Comparison of ENCODE assay signal across 11 cellular contexts in the genomic region with DNA sequence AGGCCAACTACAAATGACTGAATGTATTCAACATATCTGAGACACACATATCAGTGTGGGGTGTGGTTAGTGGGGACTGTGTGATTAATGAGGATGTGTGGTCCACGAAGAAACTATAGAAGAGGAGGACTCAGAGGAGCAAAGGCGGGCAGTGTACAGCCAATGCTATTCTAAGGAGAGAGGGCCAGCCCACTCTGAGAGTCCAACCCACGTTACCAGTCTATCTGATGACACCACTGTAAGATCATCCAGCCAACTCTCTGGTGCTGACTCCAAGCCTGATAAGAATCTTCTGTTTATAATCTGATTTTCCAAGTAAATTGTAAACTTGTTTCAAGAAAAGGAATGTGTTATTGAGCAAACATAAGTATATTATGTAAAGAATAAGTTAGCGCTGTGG. TPM values are rescaled to one million over a fixed set of nuclear protein-coding genes. Genes with fewer than 3 reads are reported as not detected.
A peak's percentile ranks its signal among the peaks of the same experiment; 100 is the strongest.
DNase-seq lines count a peak whose midpoint lies in the region; ATAC-seq and TF ChIP-seq lines count a peak whose summit lies in the region.
"Had no signal": no experiment of that assay in that cellular context is flagged by ENCODE, and none has a peak within 500 bp of the region (broad histone marks: within the 10 kb centered on the region; RNA-seq: fewer than 3 reads in every experiment).

No MANE protein-coding gene starts in this region.

- H3F3A ChIP-seq in smooth muscle cell (ENCODE audit: low read depth), result peaks cover 7% of the 10 kb centered on the region

- H3K4me1 Mint-ChIP-seq in activated CD4-positive, alpha-beta memory T cell treated with anti-CD3 and anti-CD28 coated beads for 36 hours (ENCODE audit: low read depth), result peaks cover 19% of the 10 kb centered on the region

- H3K9ac ChIP-seq in IMR-90 (ENCODE audit: low read depth, low read length) (no peak overlapping the region), smooth muscle cell (ENCODE audit: low read depth) (no peak overlapping the region)

- H3K79me1 ChIP-seq in IMR-90 (ENCODE audit: low read depth in 1 of 2, low read length in 2 of 2), result no peaks in the 10 kb centered on the region

- H3K23ac ChIP-seq in IMR-90 (ENCODE audit: low read depth, low read length), result no peak overlapping the region

- H2AFZ ChIP-seq in IMR-90 (replicated peaks; ENCODE audit: low read length, poor library complexity) (no peak overlapping the region), smooth muscle cell (ENCODE audit: low read depth) (no peak overlapping the region)

- WGBS in IMR-90 (ENCODE audit: extremely low coverage in 2 of 2, insufficient read length in 1 of 2), 2 experiments, result no CpG with 5 or more reads among the region's 4 CpGs
- 48% methylated on average over 4 of the region's 4 CpGs for WGBS in smooth muscle cell (ENCODE audit: low lambda C conversion rate)

- TF ChIP-seq CTCF in IMR-90 (conservative IDR thresholded peaks at IDR 0.05; ENCODE audit: low read depth, low read length) (no peak), fibroblast of the aortic adventitia (IDR thresholded peaks at IDR 0.05; ENCODE audit: insufficient read depth, low read length) (no peak), smooth muscle cell (IDR thresholded peaks at IDR 0.05; ENCODE audit: borderline replicate concordance, insufficient read depth, poor library complexity, severe bottlenecking) (no peak)

- POLR2A ChIA-PET in IMR-90 (lab: Charles Lee; ENCODE audit: unreplicated experiment), result no interaction called here
- POLR2A ChIA-PET in activated CD4-positive, alpha-beta memory T cell treated with anti-CD3 and anti-CD28 coated beads for 36 hours (lab: Charles Lee), result no interaction called here

- no peak overlapping the region for H2BK20ac ChIP-seq in IMR-90 (ENCODE audit: low read depth, low read length)

- no peak overlapping the region for H2BK5ac ChIP-seq in IMR-90 (ENCODE audit: low read depth, low read length, poor library complexity, severe bottlenecking)

- no peak overlapping the region for H2BK15ac ChIP-seq in IMR-90 (ENCODE audit: low read depth, low read length)

- H3K9me3 Mint-ChIP-seq in activated CD4-positive, alpha-beta memory T cell treated with anti-CD3 and anti-CD28 coated beads for 36 hours, result no peaks in the 10 kb centered on the region
- H3K9me3 Mint-ChIP-seq: activated CD4-positive, alpha-beta T cell treated with anti-CD3 and anti-CD28 coated beads, Interleukin-2, amount 10 ng/mL, durations not matched to agents 7 days and 5 days; brain had no signal

- H4K91ac ChIP-seq in IMR-90 (ENCODE audit: insufficient read depth, low read depth, low read length), result no peak overlapping the region

- in situ Hi-C loops in Caki2 (cut with HindIII; ENCODE audit: low pct_unique_long_range_greater_than_20kb, low sequenced_read_pairs), result no loop called here
- in situ Hi-C loops in IMR-90 (cut with MboI; ENCODE audit: low sequenced_read_pairs), result loop anchor here (5.0 to 25.0 kb wide), 3 partner anchors 199 to 669 kb away; no protein-coding TSS in a partner anchor

- H2AK5ac ChIP-seq in IMR-90 (ENCODE audit: low read depth, low read length), result no peak overlapping the region

- no peak overlapping the region for H3K14ac ChIP-seq in IMR-90 (replicated peaks; ENCODE audit: low read depth, low read length)

- H4K20me1 ChIP-seq in IMR-90 (ENCODE audit: insufficient read depth, low read length) (no peaks in the 10 kb centered on the region), smooth muscle cell (ENCODE audit: low read depth) (no peaks in the 10 kb centered on the region)

- H3K4ac ChIP-seq in IMR-90 (ENCODE audit: low read depth, low read length), result no peak overlapping the region

- H3K9me1 ChIP-seq in IMR-90 (ENCODE audit: insufficient read depth, low read length), result no peaks in the 10 kb centered on the region

- H3K4me2 ChIP-seq in IMR-90 (ENCODE audit: low read depth, low read length) (no peak overlapping the region), smooth muscle cell (no peak overlapping the region)

- no peak overlapping the region for H2AK9ac ChIP-seq in IMR-90 (replicated peaks; ENCODE audit: low read depth, low read length, poor library complexity)

- H3K36me3 Mint-ChIP-seq in activated CD4-positive, alpha-beta memory T cell treated with anti-CD3 and anti-CD28 coated beads for 36 hours, result no peaks in the 10 kb centered on the region

- H3K4me3 ChIP-seq in IMR-90 (ENCODE audit: insufficient read depth, low read depth, low read length) (no peak overlapping the region), fibroblast of the aortic adventitia (ENCODE audit: low read depth, low read length) (no peak overlapping the region), smooth muscle cell (no peak overlapping the region)
- H3K4me3 ChIP-seq: heart right ventricle had no signal

- H3K27ac ChIP-seq in IMR-90 (ENCODE audit: insufficient read depth, low read length), result no peak overlapping the region
- no peak overlapping the region for H3K27ac ChIP-seq in smooth muscle cell (ENCODE audit: low read depth)

- no peak overlapping the region for H3K4me3 Mint-ChIP-seq in activated CD4-positive, alpha-beta memory T cell treated with anti-CD3 and anti-CD28 coated beads for 36 hours
- H3K4me3 Mint-ChIP-seq: activated CD4-positive, alpha-beta T cell treated with anti-CD3 and anti-CD28 coated beads, Interleukin-2, amount 10 ng/mL, durations not matched to agents 7 days and 5 days; brain had no signal

- H3K36me3 ChIP-seq in IMR-90 (ENCODE audit: control insufficient read depth, insufficient read depth, low read length) (no peaks in the 10 kb centered on the region), smooth muscle cell (ENCODE audit: low read depth) (no peaks in the 10 kb centered on the region)
- H3K36me3 ChIP-seq: heart right ventricle had no signal

- H2BK120ac ChIP-seq in IMR-90 (ENCODE audit: low read depth, low read length), result no peak overlapping the region

- TF ChIP-seq RAD21 in IMR-90 (IDR thresholded peaks at IDR 0.05; ENCODE audit: low read length), result no peak

- no peak overlapping the region for H3K27ac Mint-ChIP-seq in activated CD4-positive, alpha-beta memory T cell treated with anti-CD3 and anti-CD28 coated beads for 36 hours
- H3K27ac Mint-ChIP-seq: activated CD4-positive, alpha-beta T cell treated with anti-CD3 and anti-CD28 coated beads, Interleukin-2, amount 10 ng/mL, durations not matched to agents 7 days and 5 days; brain had no signal

- intact Hi-C loops in IMR-90 (cut with micrococcal nuclease), result loop anchor here (5.0 kb wide), 1 partner anchor 129 kb away; the partner anchor contains the start of gene B3GNT5
- intact Hi-C loops in activated CD4-positive, alpha-beta memory T cell treated with anti-CD3 and anti-CD28 coated beads for 36 hours (cut with micrococcal nuclease), result loop anchor here (10.0 kb wide), 1 partner anchor 466 kb away; no protein-coding TSS in a partner anchor

- ATAC-seq in IMR-90 (ENCODE audit: low read depth) (peak; percentile 68), HG03442 (IDR thresholded peaks at IDR 0.05; ENCODE audit: unreplicated experiment) (no peak)

- H3K9me3 ChIP-seq in IMR-90 (ENCODE audit: control insufficient read depth, insufficient read depth, low read length) (no peaks in the 10 kb centered on the region), smooth muscle cell (replicated peaks; ENCODE audit: low read depth) (no peaks in the 10 kb centered on the region)
- H3K9me3 ChIP-seq: heart right ventricle had no signal

- BruUV-seq in IMR-90 (replicated peaks; lab: Mats Ljungman, UMichigan), result no TSS peak

- no peaks in the 10 kb centered on the region for H3K27me3 Mint-ChIP-seq in activated CD4-positive, alpha-beta memory T cell treated with anti-CD3 and anti-CD28 coated beads for 36 hours
- H3K27me3 Mint-ChIP-seq: activated CD4-positive, alpha-beta T cell treated with anti-CD3 and anti-CD28 coated beads, Interleukin-2, amount 10 ng/mL, durations not matched to agents 7 days and 5 days had no signal

- H4K5ac ChIP-seq in IMR-90 (ENCODE audit: low read depth, low read length), result no peak overlapping the region

- H3K56ac ChIP-seq in IMR-90 (ENCODE audit: extremely low read depth, insufficient read depth, low read length), result no peak overlapping the region

- no peak for TF ChIP-seq POLR2A in IMR-90 (IDR thresholded peaks at IDR 0.05; ENCODE audit: low read depth, low read length)

- DNase-seq in Caki2 (ENCODE audit: low read depth) (peak; percentile 59), IMR-90 (peak; percentile 66), RPMI7951 (ENCODE audit: low read depth) (peak; percentile 72), fibroblast of the aortic adventitia (ENCODE audit: low read depth) (peak; percentile 59), smooth muscle cell (lab: John Stamatoyannopoulos, UW; ENCODE audit: unreplicated experiment) (no peak), Kasumi-1 (lab: John Stamatoyannopoulos, UW) (no peak)
- no peak for DNase-seq in activated CD4-positive, alpha-beta memory T cell treated with anti-CD3 and anti-CD28 coated beads for 36 hours
- DNase-seq: activated CD4-positive, alpha-beta T cell treated with anti-CD3 and anti-CD28 coated beads, Interleukin-2, amount 10 ng/mL, durations not matched to agents 7 days and 5 days; heart right ventricle had no signal

- dilution Hi-C loops in IMR-90 (cut with HindIII; ENCODE audit: low sequenced_read_pairs, unreplicated experiment), result no loop called here

- no peaks in the 10 kb centered on the region for H3K4me1 ChIP-seq in IMR-90 (ENCODE audit: control insufficient read depth, insufficient read depth, low read length)
- H3K4me1 ChIP-seq in smooth muscle cell (ENCODE audit: low read depth), result no peaks in the 10 kb centered on the region

- H4K8ac ChIP-seq in IMR-90 (ENCODE audit: low read depth in 2 of 2, low read length in 2 of 2), result no peak overlapping the region

- H3K27me3 ChIP-seq in IMR-90 (ENCODE audit: control insufficient read depth, insufficient read depth, low read length), result peaks cover 14% of the 10 kb centered on the region
- H3K27me3 ChIP-seq in smooth muscle cell (ENCODE audit: low read depth), result no peaks in the 10 kb centered on the region
- H3K27me3 ChIP-seq: heart right ventricle had no signal

- no peak overlapping the region for H3K18ac ChIP-seq in IMR-90 (ENCODE audit: low read depth, low read length)

- no peaks in the 10 kb centered on the region for H3K79me2 ChIP-seq in smooth muscle cell (ENCODE audit: low read depth)

- CTCF ChIA-PET in IMR-90 (lab: Yijun Ruan, JAX), result interaction anchor here (1.3 to 5.1 kb wide), 3 partner anchors 66 to 258 kb away, joined by 5 to 62 read pairs (median 18); no protein-coding TSS in a partner anchor
- CTCF ChIA-PET in activated CD4-positive, alpha-beta memory T cell treated with anti-CD3 and anti-CD28 coated beads for 36 hours (lab: Charles Lee), result interaction anchor here (0.6 to 9.5 kb wide), 14 partner anchors 8 to 1323 kb away, joined by 3 to 275 read pairs (median 10); partner anchors contain the start of gene B3GNT5

RNA-seq across cellular contexts. Expression of gene MCF2L2, which starts 47.2 kb away (rescaled TPM):
- 0.91 TPM in 1 of 2 replicates, not detected in the other for total RNA-seq in Caki2 (2014; rRNA removed; shearing (Covaris generic); ENCODE audit: low replicate concordance)
- total RNA-seq in IMR-90 (2012; rRNA removed) (under 0.01 TPM in 1 of 2 replicates, not detected in the other), fibroblast of the aortic adventitia (ENCODE audit: low replicate concordance) (0.09 TPM in 1 of 2 replicates, not detected in the other), smooth muscle cell (0.09 and 0.22 TPM in 2 replicates)
- polyA plus RNA-seq in IMR-90 (2012; rRNA removed) (0.17 TPM in 1 of 2 replicates, not detected in the other), smooth muscle cell (0.44 TPM in 1 of 2 replicates, not detected in the other)
- not detected in 2 replicates for polyA plus RNA-seq in IMR-90 (2012; cell fraction: cytosol; rRNA removed)
- 0.01 and 0.08 TPM in 2 replicates for polyA plus RNA-seq in IMR-90 (2012; cell fraction: nucleus; rRNA removed; ENCODE audit: low replicate concordance)
- total RNA-seq in RPMI7951 (2014; rRNA removed; shearing (Covaris generic)), result 0.24 TPM in 1 of 2 replicates, not detected in the other
- total RNA-seq in activated CD4-positive, alpha-beta memory T cell treated with anti-CD3 and anti-CD28 coated beads for 36 hours, result 1 to 10 TPM; 3.9 to 4.7 TPM

Comparison
In these comparisons a context has a peak if more than half of its experiments do, and no peak if none do; other contexts are left out.
1. DNase-seq: peak in Caki2 (single experiment), IMR-90 (single experiment), RPMI7951 (single experiment) and fibroblast of the aortic adventitia (single experiment); none in smooth muscle cell (single experiment), activated CD4-positive, alpha-beta memory T cell treated with anti-CD3 and anti-CD28 coated beads for 36 hours (single experiment) and Kasumi-1 (0 of 2).